22 cellular contexts compared by ENCODE assay signal in genomic region chr5:32984851-32985250, GRCh38.
DNase-seq lines count a peak whose midpoint lies in the region; ATAC-seq, FAIRE-seq and TF ChIP-seq lines count a peak whose summit lies in the region.
"Had no signal": no experiment of that assay in that cellular context is flagged by ENCODE, and none has a peak within 500 bp of the region (broad histone marks: within the 10 kb centered on the region; RNA-seq: fewer than 3 reads in every experiment).

No MANE protein-coding gene starts in this region.

- H2BK120ac ChIP-seq in IMR-90 (ENCODE audit: low read depth, low read length), result peak overlapping the region; percentile 98

- TF ChIP-seq CTCF in AG04449 (IDR thresholded peaks at IDR 0.05; ENCODE audit: insufficient read depth, low read length, missing control alignments) (no peak), IMR-90 (conservative IDR thresholded peaks at IDR 0.05; ENCODE audit: low read depth, low read length) (no peak), bronchial epithelial cell (IDR thresholded peaks at IDR 0.05; ENCODE audit: insufficient read depth, low read length, severe bottlenecking) (no peak), foreskin keratinocyte (conservative IDR thresholded peaks at IDR 0.05) (no peak)

- peak overlapping the region; percentile 45; the same call in 1 of the 2 replicates for H3K56ac ChIP-seq in IMR-90 (ENCODE audit: extremely low read depth, insufficient read depth, low read length)

- in situ Hi-C loops in IMR-90 (cut with MboI; ENCODE audit: low sequenced_read_pairs), result no loop called here

- H3K4me1 ChIP-seq in IMR-90 (ENCODE audit: control insufficient read depth, insufficient read depth, low read length), result peaks cover 7% of the 10 kb centered on the region
- H3K4me1 ChIP-seq in foreskin keratinocyte, result peaks cover 13% of the 10 kb centered on the region

- ATAC-seq in IMR-90 (ENCODE audit: low read depth) (peak; percentile 49), foreskin keratinocyte (peak; percentile 23)
- ATAC-seq: left ventricle myocardium superior, T-cell had no signal

- WGBS in IMR-90 (ENCODE audit: extremely low coverage in 2 of 2, insufficient read length in 1 of 2), 2 experiments, result no CpG with 5 or more reads among the region's 2 CpGs

- H3K79me1 ChIP-seq in IMR-90 (ENCODE audit: low read depth in 1 of 2, low read length in 2 of 2), result no peaks in the 10 kb centered on the region

- POLR2A ChIA-PET in AG04449 (lab: Yijun Ruan, JAX), result interaction anchor here (0.8 kb wide), 1 partner anchor 50 kb away, joined by 3 read pairs; no protein-coding TSS in a partner anchor
- POLR2A ChIA-PET in IMR-90 (lab: Charles Lee; ENCODE audit: unreplicated experiment), result no interaction called here

- peak overlapping the region; percentile 93 for H2AK9ac ChIP-seq in IMR-90 (replicated peaks; ENCODE audit: low read depth, low read length, poor library complexity)

- H2AK5ac ChIP-seq in IMR-90 (ENCODE audit: low read depth, low read length), result peak overlapping the region; percentile 70; the same call in 1 of the 2 replicates

- no peak overlapping the region for H3K9ac ChIP-seq in IMR-90 (ENCODE audit: low read depth, low read length)
- H3K9ac ChIP-seq: KMS-11 had no signal

- no peak for TF ChIP-seq RAD21 in IMR-90 (IDR thresholded peaks at IDR 0.05; ENCODE audit: low read length)

- H4K5ac ChIP-seq in IMR-90 (ENCODE audit: low read depth, low read length), result peak overlapping the region; percentile 45; the same call in 1 of the 2 replicates

- intact Hi-C loops in IMR-90 (cut with micrococcal nuclease), result no loop called here

- H3K4me3 ChIP-seq in AG04449 (ENCODE audit: low read depth, low read length) (no peak overlapping the region), IMR-90 (ENCODE audit: insufficient read depth, low read depth, low read length) (no peak overlapping the region), bronchial epithelial cell (ENCODE audit: low read depth, low read length) (no peak overlapping the region)
- H3K4me3 ChIP-seq: coronary artery had no signal

- dilution Hi-C loops in IMR-90 (cut with HindIII; ENCODE audit: low sequenced_read_pairs, unreplicated experiment), result no loop called here

- peak overlapping the region; percentile 92 for H3K4ac ChIP-seq in IMR-90 (ENCODE audit: low read depth, low read length)

- CTCF ChIA-PET in AG04449 (lab: Yijun Ruan, JAX) (no interaction called here), IMR-90 (lab: Yijun Ruan, JAX) (no interaction called here)

- H3K23ac ChIP-seq in IMR-90 (ENCODE audit: low read depth, low read length), result peak overlapping the region; percentile 81

- peak overlapping the region; percentile 99 for H2BK20ac ChIP-seq in IMR-90 (ENCODE audit: low read depth, low read length)

- no peaks in the 10 kb centered on the region for H4K20me1 ChIP-seq in IMR-90 (ENCODE audit: insufficient read depth, low read length)

- no peak for FAIRE-seq in bronchial epithelial cell (lab: Jason Lieb, UNC)

- H3K14ac ChIP-seq in IMR-90 (replicated peaks; ENCODE audit: low read depth, low read length), result peak overlapping the region; percentile 98

- no peaks in the 10 kb centered on the region for H3K9me1 ChIP-seq in IMR-90 (ENCODE audit: insufficient read depth, low read length)

- peak overlapping the region; percentile 79; the same call in 1 of the 2 replicates for H3K18ac ChIP-seq in IMR-90 (ENCODE audit: low read depth, low read length)

- no peak overlapping the region; the same call in 1 of the 2 replicates for H3K4me2 ChIP-seq in IMR-90 (ENCODE audit: low read depth, low read length)
- H3K4me2 ChIP-seq: KMS-11 had no signal

- peak overlapping the region; percentile 90 for H2AFZ ChIP-seq in IMR-90 (replicated peaks; ENCODE audit: low read length, poor library complexity)

- H2BK5ac ChIP-seq in IMR-90 (ENCODE audit: low read depth, low read length, poor library complexity, severe bottlenecking), result peak overlapping the region; percentile 93

- H3K36me3 ChIP-seq in IMR-90 (ENCODE audit: control insufficient read depth, insufficient read depth, low read length) (no peaks in the 10 kb centered on the region), bronchial epithelial cell (ENCODE audit: control insufficient read depth, insufficient read depth, low read length) (no peaks in the 10 kb centered on the region)
- H3K36me3 ChIP-seq: neutrophil had no signal

- peak overlapping the region; percentile 27 to 83; a peak in 2 of 4 replicates for H4K8ac ChIP-seq in IMR-90 (ENCODE audit: low read depth in 2 of 2, low read length in 2 of 2)

- no TSS peak for BruUV-seq in IMR-90 (replicated peaks; lab: Mats Ljungman, UMichigan)

- TF ChIP-seq POLR2A in IMR-90 (IDR thresholded peaks at IDR 0.05; ENCODE audit: low read depth, low read length), result no peak

- peak overlapping the region; percentile 89 for H4K91ac ChIP-seq in IMR-90 (ENCODE audit: insufficient read depth, low read depth, low read length)

- H2BK15ac ChIP-seq in IMR-90 (ENCODE audit: low read depth, low read length), result peak overlapping the region; percentile 99; the same call in 1 of the 3 replicates

- H3K27me3 ChIP-seq in IMR-90 (ENCODE audit: control insufficient read depth, insufficient read depth, low read length), result no peaks in the 10 kb centered on the region
- no peaks in the 10 kb centered on the region for H3K27me3 ChIP-seq in bronchial epithelial cell (ENCODE audit: control insufficient read depth, insufficient read depth, low read length)
- H3K27me3 ChIP-seq in foreskin keratinocyte, result no peaks in the 10 kb centered on the region
- H3K27me3 ChIP-seq: neutrophil had no signal

- DNase-seq in AG04449 (ENCODE audit: low read depth, low spot score) (peak; percentile 14), IMR-90 (peak; percentile 64), bronchial epithelial cell (ENCODE audit: low read depth) (peak; percentile 64), foreskin keratinocyte (peak in 1 of 2 donors; percentile 36), OCI-M2 (lab: John Stamatoyannopoulos, UW; ENCODE audit: unreplicated experiment) (no peak), GF-D8 (lab: John Stamatoyannopoulos, UW) (no peak), anterior cingulate cortex (lab: John Stamatoyannopoulos, UW) (no peak)
- no peak for DNase-seq in activated CD4-positive, alpha-beta T cell treated with anti-CD3 and anti-CD28 coated beads for 4 hours
- DNase-seq: ACHN; activated CD4-positive, alpha-beta memory T cell treated with anti-CD3 and anti-CD28 coated beads for 36 hours; activated naive CD4-positive, alpha-beta T cell; activated T-cell treated with anti-CD3 and anti-CD28 coated beads for 4 hours; aorta; CD4-positive, alpha-beta T cell; left ventricle myocardium superior; NCI-H1105 treated with DMSO at 0.1 percent for 48 hours; NCI-H2107; NCI-H510A treated with DMSO at 0.1 percent for 48 hours; T-cell had no signal

- H3K9me3 ChIP-seq in IMR-90 (ENCODE audit: control insufficient read depth, insufficient read depth, low read length), result peaks cover 3% of the 10 kb centered on the region
- H3K9me3 ChIP-seq: neutrophil had no signal

- H3K27ac ChIP-seq in IMR-90 (ENCODE audit: insufficient read depth, low read length) (peak overlapping the region; percentile 87), foreskin keratinocyte (peak overlapping the region; percentile 10)
- H3K27ac ChIP-seq: coronary artery, KMS-11, neutrophil had no signal

TF ChIP-seq in IMR-90, 13 proteins besides CTCF, POLR2A, EP300 and RAD21:
- TF ChIP-seq NFE2L2 (IDR thresholded peaks at IDR 0.05; ENCODE audit: low read depth, low read length) (peak; percentile 31; the same call in 1 of the 2 replicates), MXI1 (IDR thresholded peaks at IDR 0.05; ENCODE audit: borderline replicate concordance, low read depth, low read length) (no peak), SMC3 (IDR thresholded peaks at IDR 0.05; ENCODE audit: low read depth, low read length) (no peak), USF2 (IDR thresholded peaks at IDR 0.05; ENCODE audit: low read depth, low read length) (no peak)

Comparison
In these comparisons a context has a peak if more than half of its experiments do, and no peak if none do; other contexts are left out.
1. DNase-seq: peak in AG04449 (single experiment), IMR-90 (single experiment) and bronchial epithelial cell (single experiment); none in OCI-M2 (single experiment), activated CD4-positive, alpha-beta T cell treated with anti-CD3 and anti-CD28 coated beads for 4 hours (0 of 2), GF-D8 (single experiment) and anterior cingulate cortex (0 of 58).